ENCODE assay signal across 8 cellular contexts in the genomic region with DNA sequence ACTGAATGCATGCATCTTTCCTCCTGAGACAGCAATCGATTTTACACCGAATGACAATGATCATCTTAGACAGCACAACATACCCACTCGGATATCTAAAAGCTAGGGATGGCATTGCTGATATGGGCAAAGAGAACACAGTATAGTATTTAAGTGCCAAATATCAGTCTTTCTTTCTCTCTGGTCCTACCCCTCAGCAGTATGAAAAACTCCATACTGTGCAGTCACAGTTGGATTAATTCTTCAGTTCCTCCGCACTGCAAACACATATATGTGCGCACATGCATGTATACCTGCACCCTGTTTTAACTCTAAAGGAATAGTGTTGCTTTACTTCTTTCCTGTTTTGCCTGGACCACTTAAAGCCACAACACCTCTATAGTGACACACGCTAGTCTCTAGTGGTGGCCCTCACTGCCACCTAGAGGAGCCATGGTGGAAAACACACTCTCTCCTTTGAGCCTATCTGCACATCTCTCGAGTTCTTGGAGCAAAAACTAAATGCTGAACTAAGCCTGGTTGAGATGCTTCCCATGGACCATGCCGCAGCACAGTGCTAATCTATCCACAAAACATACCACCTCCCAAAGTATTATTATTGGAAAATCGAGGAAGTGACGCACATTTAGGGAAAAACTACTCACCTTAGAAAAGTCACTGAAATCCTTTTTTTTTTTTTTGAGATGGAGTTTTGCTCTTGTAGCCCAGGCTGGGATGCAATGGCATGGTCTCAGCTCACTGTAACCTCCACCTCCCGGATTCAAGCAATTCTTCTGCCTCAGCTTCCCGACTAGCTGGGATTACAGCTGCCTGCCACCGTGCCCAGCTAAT. TPM values are rescaled to one million over a fixed set of nuclear protein-coding genes. Genes with fewer than 3 reads are reported as not detected.
DNase-seq lines count a peak whose midpoint lies in the region; ATAC-seq and TF ChIP-seq lines count a peak whose summit lies in the region.

No MANE protein-coding gene starts in this region.

- H3K36me3 ChIP-seq in BE2C (no peaks in the 10 kb centered on the region), upper lobe of right lung (no peaks in the 10 kb centered on the region)

- H3K9me3 ChIP-seq in BE2C (no peaks in the 10 kb centered on the region), upper lobe of right lung (no peaks in the 10 kb centered on the region)

- peak; percentile 89 for ATAC-seq in GM18861 (IDR thresholded peaks at IDR 0.05; ENCODE audit: unreplicated experiment)
- ATAC-seq in HG03135 (IDR thresholded peaks at IDR 0.05; ENCODE audit: unreplicated experiment) = peak; percentile 81
- ATAC-seq in naive thymus-derived CD8-positive, alpha-beta T cell = peak; percentile 100
- peak; percentile 96 for ATAC-seq in upper lobe of right lung

- H3K36me3 Mint-ChIP-seq in naive thymus-derived CD8-positive, alpha-beta T cell = no peaks in the 10 kb centered on the region

- peak overlapping the region in 1 of 10 donors; percentile 16 for H3K27ac Mint-ChIP-seq in naive thymus-derived CD8-positive, alpha-beta T cell

- H3K4me1 Mint-ChIP-seq in naive thymus-derived CD8-positive, alpha-beta T cell = peaks cover 4 to 9% (median 6%) of the 10 kb centered on the region in 4 donors

- intact Hi-C loops in upper lobe of right lung (cut with DNase I) = loop anchor here (5.0 kb wide), 1 partner anchor 38 kb away; no protein-coding TSS in a partner anchor

- DNase-seq in BE2C (peak; percentile 45), NCI-H82 (lab: John Stamatoyannopoulos, UW) (peak; percentile 81), erythroblast (lab: John Stamatoyannopoulos, UW) (peak; percentile 47 to 64), upper lobe of right lung (no peak)
- DNase-seq in activated CD8-positive, alpha-beta memory T cell treated with anti-CD3 and anti-CD28 coated beads, Interleukin-2, amount 50 U/mL, for 4 hours = peak; percentile 56
- peak; percentile 15 to 77 (median 48) for DNase-seq in naive thymus-derived CD8-positive, alpha-beta T cell

- H3K4me1 ChIP-seq in BE2C (no peaks in the 10 kb centered on the region), upper lobe of right lung (peaks cover 9% of the 10 kb centered on the region)

- TF ChIP-seq CTCF in BE2C (IDR thresholded peaks at IDR 0.05; ENCODE audit: low read depth, low read length) = peak; percentile 71
- TF ChIP-seq CTCF in upper lobe of right lung (IDR thresholded peaks at IDR 0.05) = peak; percentile 88

- POLR2A ChIA-PET in naive thymus-derived CD8-positive, alpha-beta T cell (lab: Charles Lee) = interaction anchor here (0.6 kb wide), 1 partner anchor 19 kb away, joined by 3 read pairs; no protein-coding TSS in a partner anchor

- H3K4me3 Mint-ChIP-seq in naive thymus-derived CD8-positive, alpha-beta T cell = no peak overlapping the region

- no peaks in the 10 kb centered on the region for H3K9me3 Mint-ChIP-seq in naive thymus-derived CD8-positive, alpha-beta T cell

- no peak for TF ChIP-seq POLR2A in erythroblast (IDR thresholded peaks at IDR 0.05; ENCODE audit: low read length)

- H3K27me3 ChIP-seq in BE2C (peaks cover 20% of the 10 kb centered on the region), upper lobe of right lung (no peaks in the 10 kb centered on the region)

- H3K4me3 ChIP-seq in BE2C (ENCODE audit: low read depth, low read length) (no peak overlapping the region), upper lobe of right lung (no peak overlapping the region)

- no peak overlapping the region for H3K27ac ChIP-seq in upper lobe of right lung

- peaks cover 8 to 23% (median 12%) of the 10 kb centered on the region in 5 donors for H3K27me3 Mint-ChIP-seq in naive thymus-derived CD8-positive, alpha-beta T cell

RNA-seq across cellular contexts. Expression of gene TMEM52B, which starts 11.9 kb away (rescaled TPM):
- polyA plus RNA-seq in BE2C (2012; ENCODE audit: insufficient read depth, insufficient read length, low read depth) = not detected
- total RNA-seq in naive thymus-derived CD8-positive, alpha-beta T cell = not detected
- polyA plus RNA-seq in naive thymus-derived CD8-positive, alpha-beta T cell = not detected
- total RNA-seq in upper lobe of right lung = 2.3 TPM

RNA-seq across cellular contexts. Expression of gene OLR1, which starts 18.8 kb away (rescaled TPM):
- not detected for polyA plus RNA-seq in BE2C (2012; ENCODE audit: insufficient read depth, insufficient read length, low read depth)
- total RNA-seq in naive thymus-derived CD8-positive, alpha-beta T cell = not detected
- polyA plus RNA-seq in naive thymus-derived CD8-positive, alpha-beta T cell = not detected
- 96.1 TPM for total RNA-seq in upper lobe of right lung

RNA-seq across cellular contexts. Expression of gene GABARAPL1, which starts 21.9 kb away (rescaled TPM):
- polyA plus RNA-seq in BE2C (2012; ENCODE audit: insufficient read depth, insufficient read length, low read depth) = 11.4 TPM
- 10 to 100 TPM; 55.5 to 56.1 TPM for total RNA-seq in naive thymus-derived CD8-positive, alpha-beta T cell
- 10 to 100 TPM; 10.0 to 35.3 (median 12.2) TPM for polyA plus RNA-seq in naive thymus-derived CD8-positive, alpha-beta T cell
- total RNA-seq in upper lobe of right lung = 114 TPM

Comparison
In these comparisons a context has a peak if more than half of its experiments do, and no peak if none do; other contexts are left out.
1. RNA of gene OLR1, which starts 18.8 kb away (total RNA-seq): 96.1 TPM in upper lobe of right lung (single experiment); not detected in naive thymus-derived CD8-positive, alpha-beta T cell; every median in the first group is over 10 times any median in the second.
2. Peak in every context shown above with its lines, with median percentiles within 50 percentile points of each other: ATAC-seq.